ENCODE assay signal across 1 cellular context in genomic region chr9:128504485-128505413, GRCh38.
TF ChIP-seq lines count a peak whose summit lies in the region.

GLE1 (plus strand) TSS chr9:128504719; CDS start chr9:128504806, 87 bp downstream.

TF ChIP-seq in HepG2, 621 proteins besides CTCF, POLR2A, EP300 and RAD21 (continued from another document and continues in another):
- TF ChIP-seq PRDM10 (CRISPR knock-in tag; IDR thresholded peaks at IDR 0.05; ENCODE audit: low read depth) (0 out of 2 replicates have a peak, but pooled peaks have one; percentile 39), ZNF101 (CRISPR knock-in tag; IDR thresholded peaks at IDR 0.05; ENCODE audit: borderline replicate concordance, low read depth) (0 out of 2 replicates have a peak, but pooled peaks have one; percentile 4), SP5 (CRISPR knock-in tag; IDR thresholded peaks at IDR 0.05; ENCODE audit: borderline replicate concordance, low read depth) (peak; percentile 75), ATAD3A (CRISPR knock-in tag; IDR thresholded peaks at IDR 0.05) (no peak), AGO2 (optimal IDR thresholded peaks at IDR 0.05; ENCODE audit: low read depth, low read length) (peak; percentile 81), LCORL (IDR thresholded peaks at IDR 0.05) (no peak), LCORL (CRISPR knock-in tag; IDR thresholded peaks at IDR 0.05) (peak; percentile 43; the same call in 1 of the 2 replicates), ZNF609 (CRISPR knock-in tag; IDR thresholded peaks at IDR 0.05; ENCODE audit: borderline replicate concordance) (peak; percentile 14; the same call in 1 of the 2 replicates), IKZF4 (CRISPR knock-in tag; IDR thresholded peaks at IDR 0.05; ENCODE audit: borderline replicate concordance, low read depth, not compliant biosample characterization) (no peak), BCL3 (CRISPR knock-in tag; IDR thresholded peaks at IDR 0.05) (0 out of 2 replicates have a peak, but pooled peaks have one; percentile 50), ZNF687 (CRISPR knock-in tag; IDR thresholded peaks at IDR 0.05) (peak; percentile 95), KLF15 (CRISPR knock-in tag; IDR thresholded peaks at IDR 0.05; ENCODE audit: borderline replicate concordance) (0 out of 2 replicates have a peak, but pooled peaks have one; percentile 77), STAT6 (CRISPR knock-in tag; IDR thresholded peaks at IDR 0.05; ENCODE audit: borderline replicate concordance) (0 out of 2 replicates have a peak, but pooled peaks have one; percentile 26), TCF7 (IDR thresholded peaks at IDR 0.05; ENCODE audit: low read depth) (no peak)
- TF ChIP-seq, protein P1, sequence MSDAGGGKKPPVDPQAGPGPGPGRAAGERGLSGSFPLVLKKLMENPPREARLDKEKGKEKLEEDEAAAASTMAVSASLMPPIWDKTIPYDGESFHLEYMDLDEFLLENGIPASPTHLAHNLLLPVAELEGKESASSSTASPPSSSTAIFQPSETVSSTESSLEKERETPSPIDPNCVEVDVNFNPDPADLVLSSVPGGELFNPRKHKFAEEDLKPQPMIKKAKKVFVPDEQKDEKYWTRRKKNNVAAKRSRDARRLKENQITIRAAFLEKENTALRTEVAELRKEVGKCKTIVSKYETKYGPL (CRISPR knock-in tag; IDR thresholded peaks at IDR 0.05), result 0 out of 2 replicates have a peak, but pooled peaks have one; percentile 66
- TF ChIP-seq, protein P2, sequence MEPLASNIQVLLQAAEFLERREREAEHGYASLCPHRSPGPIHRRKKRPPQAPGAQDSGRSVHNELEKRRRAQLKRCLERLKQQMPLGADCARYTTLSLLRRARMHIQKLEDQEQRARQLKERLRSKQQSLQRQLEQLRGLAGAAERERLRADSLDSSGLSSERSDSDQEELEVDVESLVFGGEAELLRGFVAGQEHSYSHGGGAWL (CRISPR knock-in tag; IDR thresholded peaks at IDR 0.05), result 0 out of 2 replicates have a peak, but pooled peaks have one; percentile 42
- TF ChIP-seq, protein P3, sequence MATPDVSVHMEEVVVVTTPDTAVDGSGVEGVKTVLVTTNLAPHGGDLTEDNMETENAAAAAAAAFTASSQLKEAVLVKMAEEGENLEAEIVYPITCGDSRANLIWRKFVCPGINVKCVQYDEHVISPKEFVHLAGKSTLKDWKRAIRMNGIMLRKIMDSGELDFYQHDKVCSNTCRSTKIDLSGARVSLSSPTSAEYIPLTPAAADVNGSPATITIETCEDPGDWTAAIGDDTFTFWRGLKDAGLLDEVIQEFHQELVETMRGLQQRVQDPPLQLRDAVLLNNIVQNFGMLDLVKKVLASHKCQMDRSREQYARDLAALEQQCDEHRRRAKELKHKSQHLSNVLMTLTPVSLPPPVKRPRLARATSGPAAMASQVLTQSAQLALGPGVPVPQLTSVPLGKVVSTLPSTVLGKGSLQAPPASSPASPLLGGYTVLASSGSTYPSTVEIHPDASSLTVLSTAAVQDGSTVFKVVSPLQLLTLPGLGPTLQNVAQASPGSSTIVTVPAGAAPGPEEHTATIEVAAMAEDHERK (CRISPR knock-in tag; IDR thresholded peaks at IDR 0.05; ENCODE audit: low read depth), result peak; percentile 69
- TF ChIP-seq, protein P4, sequence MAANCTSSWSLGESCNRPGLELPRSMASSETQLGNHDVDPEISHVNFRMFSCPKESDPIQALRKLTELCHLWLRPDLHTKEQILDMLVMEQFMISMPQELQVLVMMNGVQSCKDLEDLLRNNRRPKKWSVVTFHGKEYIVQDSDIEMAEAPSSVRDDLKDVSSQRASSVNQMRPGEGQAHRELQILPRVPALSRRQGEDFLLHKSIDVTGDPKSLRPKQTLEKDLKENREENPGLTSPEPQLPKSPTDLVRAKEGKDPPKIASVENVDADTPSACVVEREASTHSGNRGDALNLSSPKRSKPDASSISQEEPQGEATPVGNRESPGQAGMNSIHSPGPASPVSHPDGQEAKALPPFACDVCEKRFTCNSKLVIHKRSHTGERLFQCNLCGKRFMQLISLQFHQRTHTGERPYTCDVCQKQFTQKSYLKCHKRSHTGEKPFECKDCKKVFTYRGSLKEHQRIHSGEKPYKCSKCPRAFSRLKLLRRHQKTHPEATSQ (CRISPR knock-in tag; IDR thresholded peaks at IDR 0.05; ENCODE audit: borderline replicate concordance), result 0 out of 2 replicates have a peak, but pooled peaks have one; percentile 53
- TF ChIP-seq, protein P5, sequence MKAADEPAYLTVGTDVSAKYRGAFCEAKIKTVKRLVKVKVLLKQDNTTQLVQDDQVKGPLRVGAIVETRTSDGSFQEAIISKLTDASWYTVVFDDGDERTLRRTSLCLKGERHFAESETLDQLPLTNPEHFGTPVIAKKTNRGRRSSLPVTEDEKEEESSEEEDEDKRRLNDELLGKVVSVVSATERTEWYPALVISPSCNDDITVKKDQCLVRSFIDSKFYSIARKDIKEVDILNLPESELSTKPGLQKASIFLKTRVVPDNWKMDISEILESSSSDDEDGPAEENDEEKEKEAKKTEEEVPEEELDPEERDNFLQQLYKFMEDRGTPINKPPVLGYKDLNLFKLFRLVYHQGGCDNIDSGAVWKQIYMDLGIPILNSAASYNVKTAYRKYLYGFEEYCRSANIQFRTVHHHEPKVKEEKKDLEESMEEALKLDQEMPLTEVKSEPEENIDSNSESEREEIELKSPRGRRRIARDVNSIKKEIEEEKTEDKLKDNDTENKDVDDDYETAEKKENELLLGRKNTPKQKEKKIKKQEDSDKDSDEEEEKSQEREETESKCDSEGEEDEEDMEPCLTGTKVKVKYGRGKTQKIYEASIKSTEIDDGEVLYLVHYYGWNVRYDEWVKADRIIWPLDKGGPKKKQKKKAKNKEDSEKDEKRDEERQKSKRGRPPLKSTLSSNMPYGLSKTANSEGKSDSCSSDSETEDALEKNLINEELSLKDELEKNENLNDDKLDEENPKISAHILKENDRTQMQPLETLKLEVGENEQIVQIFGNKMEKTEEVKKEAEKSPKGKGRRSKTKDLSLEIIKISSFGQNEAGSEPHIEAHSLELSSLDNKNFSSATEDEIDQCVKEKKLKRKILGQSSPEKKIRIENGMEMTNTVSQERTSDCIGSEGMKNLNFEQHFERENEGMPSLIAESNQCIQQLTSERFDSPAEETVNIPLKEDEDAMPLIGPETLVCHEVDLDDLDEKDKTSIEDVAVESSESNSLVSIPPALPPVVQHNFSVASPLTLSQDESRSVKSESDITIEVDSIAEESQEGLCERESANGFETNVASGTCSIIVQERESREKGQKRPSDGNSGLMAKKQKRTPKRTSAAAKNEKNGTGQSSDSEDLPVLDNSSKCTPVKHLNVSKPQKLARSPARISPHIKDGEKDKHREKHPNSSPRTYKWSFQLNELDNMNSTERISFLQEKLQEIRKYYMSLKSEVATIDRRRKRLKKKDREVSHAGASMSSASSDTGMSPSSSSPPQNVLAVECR (CRISPR knock-in tag; IDR thresholded peaks at IDR 0.05; ENCODE audit: borderline replicate concordance), result peak; percentile 99
